Comparison of ENCODE assay signal across 22 cellular contexts in genomic region chr20:61982240-61982950, GRCh38.
DNase-seq lines count a peak whose midpoint lies in the region; ATAC-seq and TF ChIP-seq lines count a peak whose summit lies in the region.
"Had no signal": no experiment of that assay in that cellular context is flagged by ENCODE, and none has a peak within 500 bp of the region (broad histone marks: within the 10 kb centered on the region; RNA-seq: fewer than 3 reads in every experiment).

No MANE protein-coding gene starts in this region.

- CTCF ChIA-PET in T-cell (lab: Charles Lee) (no interaction called here), GM10248 (lab: Yijun Ruan, JAX) (no interaction called here)

- peak in 2 of 3 donors; percentile 47 for ATAC-seq in natural killer cell
- no peak for ATAC-seq in natural killer cell treated with Interleukin-12 subunit alpha and Interleukin-12 subunit beta and Interleukin-15 and Interleukin-18, amount 100 ng/mL, for 72 hours
- ATAC-seq in T-cell (replicated peaks in 1 of 4): peak in 1 of 4 experiments; percentile 36
- peak; percentile 59 for ATAC-seq in central memory CD8-positive, alpha-beta T cell (replicated peaks; ENCODE audit: extremely low read depth, poor library complexity, severe bottlenecking)
- ATAC-seq in stimulated activated naive B cell treated with anti-CD40 and anti-IgM and Interleukin-4, amounts not matched to agents 10 μg/mL and 1 μg/mL and 100 μg/mL, for 72 hours (replicated peaks): no peak
- no peak for ATAC-seq in GM18861 (IDR thresholded peaks at IDR 0.05; ENCODE audit: unreplicated experiment)
- ATAC-seq: gastroesophageal sphincter; Right ventricle myocardium inferior; stimulated activated naive CD8-positive, alpha-beta T cell treated with anti-CD3 and anti-CD28 coated beads, Interleukin-15, amount 100 ng/mL, for 72 hours had no signal

- H3K4me3 Mint-ChIP-seq in natural killer cell (peak overlapping the region; percentile 7), T-cell (peak overlapping the region in 1 of 3 donors; percentile 12), nephron progenitor cell (no peak overlapping the region)
- no peak overlapping the region for H3K4me3 Mint-ChIP-seq in natural killer cell treated with Interleukin-12 subunit alpha and Interleukin-12 subunit beta and Interleukin-15 and Interleukin-18, amount 100 ng/mL, for 72 hours
- peak overlapping the region; percentile 44 for H3K4me3 Mint-ChIP-seq in central memory CD8-positive, alpha-beta T cell
- H3K4me3 Mint-ChIP-seq in stimulated activated naive B cell treated with anti-CD40 and anti-IgM and Interleukin-4, amounts not matched to agents 10 μg/mL and 1 μg/mL and 100 μg/mL, for 72 hours: peak overlapping the region; percentile 7 to 14
- H3K4me3 Mint-ChIP-seq: stimulated activated naive CD8-positive, alpha-beta T cell treated with anti-CD3 and anti-CD28 coated beads, Interleukin-15, amount 100 ng/mL, for 72 hours had no signal

- POLR2A ChIA-PET in T-cell (lab: Charles Lee): no interaction called here
- POLR2A ChIA-PET in GM10248 (lab: Yijun Ruan, JAX): no interaction called here

- intact Hi-C loops in natural killer cell (cut with micrococcal nuclease): no loop called here

- H3K9me3 Mint-ChIP-seq in natural killer cell (peaks cover 7 to 10% of the 10 kb centered on the region in 2 donors), T-cell (peaks cover 0 to 3% (median 0%) of the 10 kb centered on the region in 3 donors), nephron progenitor cell (peaks cover 8% of the 10 kb centered on the region)
- H3K9me3 Mint-ChIP-seq in natural killer cell treated with Interleukin-12 subunit alpha and Interleukin-12 subunit beta and Interleukin-15 and Interleukin-18, amount 100 ng/mL, for 72 hours: peaks cover 9% of the 10 kb centered on the region
- H3K9me3 Mint-ChIP-seq in central memory CD8-positive, alpha-beta T cell: peaks cover 14% of the 10 kb centered on the region
- peaks cover 4 to 5% of the 10 kb centered on the region in 2 donors for H3K9me3 Mint-ChIP-seq in stimulated activated naive B cell treated with anti-CD40 and anti-IgM and Interleukin-4, amounts not matched to agents 10 μg/mL and 1 μg/mL and 100 μg/mL, for 72 hours

- peaks cover 15% of the 10 kb centered on the region for H3K36me3 Mint-ChIP-seq in natural killer cell
- H3K36me3 Mint-ChIP-seq in natural killer cell treated with Interleukin-12 subunit alpha and Interleukin-12 subunit beta and Interleukin-15 and Interleukin-18, amount 100 ng/mL, for 72 hours: peaks cover 34% of the 10 kb centered on the region
- peaks cover 44% of the 10 kb centered on the region for H3K36me3 Mint-ChIP-seq in T-cell
- peaks cover 19% of the 10 kb centered on the region for H3K36me3 Mint-ChIP-seq in central memory CD8-positive, alpha-beta T cell (ENCODE audit: insufficient read depth)
- peaks cover 46 to 70% of the 10 kb centered on the region in 2 donors for H3K36me3 Mint-ChIP-seq in stimulated activated naive B cell treated with anti-CD40 and anti-IgM and Interleukin-4, amounts not matched to agents 10 μg/mL and 1 μg/mL and 100 μg/mL, for 72 hours
- peaks cover 46% of the 10 kb centered on the region for H3K36me3 Mint-ChIP-seq in nephron progenitor cell (ENCODE audit: low read depth)

- no peaks in the 10 kb centered on the region for H3K27me3 Mint-ChIP-seq in natural killer cell (ENCODE audit: low read depth in 2 of 2)
- no peaks in the 10 kb centered on the region for H3K27me3 Mint-ChIP-seq in natural killer cell treated with Interleukin-12 subunit alpha and Interleukin-12 subunit beta and Interleukin-15 and Interleukin-18, amount 100 ng/mL, for 72 hours
- no peaks in the 10 kb centered on the region for H3K27me3 Mint-ChIP-seq in T-cell
- no peaks in the 10 kb centered on the region for H3K27me3 Mint-ChIP-seq in central memory CD8-positive, alpha-beta T cell
- no peaks in the 10 kb centered on the region for H3K27me3 Mint-ChIP-seq in stimulated activated naive B cell treated with anti-CD40 and anti-IgM and Interleukin-4, amounts not matched to agents 10 μg/mL and 1 μg/mL and 100 μg/mL, for 72 hours
- no peaks in the 10 kb centered on the region for H3K27me3 Mint-ChIP-seq in nephron progenitor cell (ENCODE audit: low read depth, poor library complexity)
- H3K27me3 Mint-ChIP-seq: stimulated activated naive CD8-positive, alpha-beta T cell treated with anti-CD3 and anti-CD28 coated beads, Interleukin-15, amount 100 ng/mL, for 72 hours had no signal

- TF ChIP-seq CTCF in natural killer cell (IDR thresholded peaks at IDR 0.05): no peak
- TF ChIP-seq CTCF in GM10248 (IDR thresholded peaks at IDR 0.05; ENCODE audit: control extremely low read depth, extremely low read depth, low read depth, missing control alignments): no peak
- TF ChIP-seq CTCF in nephron progenitor cell (IDR thresholded peaks at IDR 0.05): no peak

- peak overlapping the region; percentile 77 to 79 for H3K27ac Mint-ChIP-seq in natural killer cell
- H3K27ac Mint-ChIP-seq in natural killer cell treated with Interleukin-12 subunit alpha and Interleukin-12 subunit beta and Interleukin-15 and Interleukin-18, amount 100 ng/mL, for 72 hours: peak overlapping the region in 1 of 2 donors; percentile 46
- peak overlapping the region; percentile 48 to 65 for H3K27ac Mint-ChIP-seq in T-cell
- peak overlapping the region; percentile 92 for H3K27ac Mint-ChIP-seq in central memory CD8-positive, alpha-beta T cell (ENCODE audit: low read depth)
- H3K27ac Mint-ChIP-seq in stimulated activated naive B cell treated with anti-CD40 and anti-IgM and Interleukin-4, amounts not matched to agents 10 μg/mL and 1 μg/mL and 100 μg/mL, for 72 hours: peak overlapping the region; percentile 68
- H3K27ac Mint-ChIP-seq in nephron progenitor cell: no peak overlapping the region

- H3K4me1 Mint-ChIP-seq in natural killer cell (peaks cover 39 to 55% of the 10 kb centered on the region in 2 donors), T-cell (peaks cover 22 to 32% (median 26%) of the 10 kb centered on the region in 3 donors), nephron progenitor cell (peaks cover 19% of the 10 kb centered on the region)
- H3K4me1 Mint-ChIP-seq in natural killer cell treated with Interleukin-12 subunit alpha and Interleukin-12 subunit beta and Interleukin-15 and Interleukin-18, amount 100 ng/mL, for 72 hours (ENCODE audit: low read depth in 2 of 2): peaks cover 35 to 44% of the 10 kb centered on the region in 2 donors
- peaks cover 22% of the 10 kb centered on the region for H3K4me1 Mint-ChIP-seq in central memory CD8-positive, alpha-beta T cell
- H3K4me1 Mint-ChIP-seq in stimulated activated naive B cell treated with anti-CD40 and anti-IgM and Interleukin-4, amounts not matched to agents 10 μg/mL and 1 μg/mL and 100 μg/mL, for 72 hours: peaks cover 19 to 25% of the 10 kb centered on the region in 2 donors

- DNase-seq in natural killer cell (no peak), T-cell (peak in 3 of 34 experiments; percentile 8 to 13 (median 9)), GM10248 (ENCODE audit: extremely low spot score) (no peak), nephron progenitor cell (no peak)
- DNase-seq in natural killer cell treated with Interleukin-12 subunit alpha and Interleukin-12 subunit beta and Interleukin-15 and Interleukin-18, amount 100 ng/mL, for 72 hours (ENCODE audit: low spot score): no peak
- peak in 1 of 2 donors; percentile 17 for DNase-seq in central memory CD8-positive, alpha-beta T cell (ENCODE audit: low spot score in 2 of 2)
- DNase-seq in stimulated activated naive B cell treated with anti-CD40 and anti-IgM and Interleukin-4, amounts not matched to agents 10 μg/mL and 1 μg/mL and 100 μg/mL, for 72 hours: no peak
- DNase-seq: activated CD4-positive, CD25-positive, alpha-beta regulatory T cell treated with anti-CD3 and anti-CD28 coated beads, Interleukin-2, amount 50 U/mL, for 72 hours; DMS79; effector memory CD4-positive, alpha-beta T cell; Karpas-422; NCI-H187 treated with DMSO at 0.1 percent for 48 hours; NCI-H345; NCI-H82; occipital lobe; OCI-M1; stimulated activated CD4-positive, alpha-beta T cell treated with anti-CD3 and anti-CD28 coated beads, Interleukin-2, amount 100 ng/mL, for 48 hours; stimulated activated naive CD8-positive, alpha-beta T cell treated with anti-CD3 and anti-CD28 coated beads, Interleukin-15, amount 100 ng/mL, for 72 hours; transverse colon had no signal

Comparison
In these comparisons a context has a peak if more than half of its experiments do, and no peak if none do; other contexts are left out.
1. ATAC-seq: peak in natural killer cell (2 of 3) and central memory CD8-positive, alpha-beta T cell (single experiment); none in natural killer cell treated with Interleukin-12 subunit alpha and Interleukin-12 subunit beta and Interleukin-15 and Interleukin-18, amount 100 ng/mL, for 72 hours (0 of 2), stimulated activated naive B cell treated with anti-CD40 and anti-IgM and Interleukin-4, amounts not matched to agents 10 μg/mL and 1 μg/mL and 100 μg/mL, for 72 hours (0 of 2) and GM18861 (single experiment).
2. H3K4me3 Mint-ChIP-seq: peak in natural killer cell (single experiment), central memory CD8-positive, alpha-beta T cell (single experiment) and stimulated activated naive B cell treated with anti-CD40 and anti-IgM and Interleukin-4, amounts not matched to agents 10 μg/mL and 1 μg/mL and 100 μg/mL, for 72 hours (2 of 2); none in natural killer cell treated with Interleukin-12 subunit alpha and Interleukin-12 subunit beta and Interleukin-15 and Interleukin-18, amount 100 ng/mL, for 72 hours (single experiment) and nephron progenitor cell (single experiment).